In genomic region chr22:17107547-17107810, GRCh38 we compare ENCODE assay signal across 28 cellular contexts. TPM values are rescaled to one million over a fixed set of nuclear protein-coding genes. Genes with fewer than 3 reads are reported as not detected.
DNase-seq lines count a peak whose midpoint lies in the region; ATAC-seq, FAIRE-seq and TF ChIP-seq lines count a peak whose summit lies in the region.
"Had no signal": no experiment of that assay in that cellular context is flagged by ENCODE, and none has a peak within 500 bp of the region (broad histone marks: within the 10 kb centered on the region; RNA-seq: fewer than 3 reads in every experiment).

No MANE protein-coding gene starts in this region.

- peak overlapping the region; percentile 46 for H3K4me3 Mint-ChIP-seq in activated naive CD4-positive, alpha-beta T cell treated with anti-CD3 and anti-CD28 coated beads, Interleukin-2, amount 10 ng/mL, durations not matched to agents 7 days and 5 days

- peak overlapping the region; percentile 91 for H3K27ac Mint-ChIP-seq in activated naive CD4-positive, alpha-beta T cell treated with anti-CD3 and anti-CD28 coated beads, Interleukin-2, amount 10 ng/mL, durations not matched to agents 7 days and 5 days

- H3K9me3 Mint-ChIP-seq in activated naive CD4-positive, alpha-beta T cell treated with anti-CD3 and anti-CD28 coated beads, Interleukin-2, amount 10 ng/mL, durations not matched to agents 7 days and 5 days: no peaks in the 10 kb centered on the region

- no peaks in the 10 kb centered on the region for H3K27me3 Mint-ChIP-seq in activated naive CD4-positive, alpha-beta T cell treated with anti-CD3 and anti-CD28 coated beads, Interleukin-2, amount 10 ng/mL, durations not matched to agents 7 days and 5 days

- no peaks in the 10 kb centered on the region for H3K36me3 ChIP-seq in breast epithelium

- ATAC-seq in GM21526 (IDR thresholded peaks at IDR 0.05; ENCODE audit: low FRiP score, unreplicated experiment): no peak
- ATAC-seq: body of pancreas, HCT116, K562, Panc1 had no signal

- in situ Hi-C loops in GM13976 (cut with MboI; ENCODE audit: low sequenced_read_pairs, unreplicated experiment): no loop called here

- intact Hi-C loops in posterior vena cava (cut with DNase I): no loop called here
- intact Hi-C loops in breast epithelium (cut with DNase I; ENCODE audit: low total_unique reads): no loop called here

- H3K4me1 ChIP-seq in breast epithelium: no peaks in the 10 kb centered on the region
- H3K4me1 ChIP-seq: adrenal gland, body of pancreas had no signal

- peaks cover 63% of the 10 kb centered on the region for H3K36me3 Mint-ChIP-seq in activated naive CD4-positive, alpha-beta T cell treated with anti-CD3 and anti-CD28 coated beads, Interleukin-2, amount 10 ng/mL, durations not matched to agents 7 days and 5 days

- TF ChIP-seq CTCF in GM13976 (IDR thresholded peaks at IDR 0.05; ENCODE audit: borderline replicate concordance, control extremely low read depth, extremely low read depth, insufficient read depth, missing control alignments) (no peak), breast epithelium (IDR thresholded peaks at IDR 0.05) (no peak)

- DNase-seq in activated naive CD4-positive, alpha-beta T cell treated with anti-CD3 and anti-CD28 coated beads, Interleukin-2, amount 10 ng/mL, durations not matched to agents 7 days and 5 days: no peak
- DNase-seq in activated naive CD4-positive, alpha-beta T cell treated with anti-CD3 and anti-CD28 coated beads, Interleukin-2, amount 50 U/mL, for 16 hours: no peak
- peak; percentile 22 for DNase-seq in GM13976 (ENCODE audit: low spot score)
- no peak for DNase-seq in caudate nucleus (lab: John Stamatoyannopoulos, UW)
- DNase-seq in posterior vena cava (ENCODE audit: low spot score): peak; percentile 34
- DNase-seq in breast epithelium (ENCODE audit: low spot score in 2 of 2): no peak
- DNase-seq in GM12891 (ENCODE audit: insufficient read length, low spot score): no peak
- DNase-seq: activated CD4-positive, alpha-beta T cell treated with anti-CD3 and anti-CD28 coated beads for 1 hour; activated CD8-positive, alpha-beta memory T cell treated with anti-CD3 and anti-CD28 coated beads, Interleukin-2, amount 50 U/mL, for 48 hours; adrenal gland; body of pancreas; Calu3; DMS79 treated with DMSO at 0.1 percent for 48 hours; effector memory CD4-positive, alpha-beta T cell; NCI-H1105; NCI-H2029; NCI-H526 treated with DMSO at 0.1 percent for 48 hours; right cardiac atrium; SHP77 had no signal

- H3K4me1 Mint-ChIP-seq in activated naive CD4-positive, alpha-beta T cell treated with anti-CD3 and anti-CD28 coated beads, Interleukin-2, amount 10 ng/mL, durations not matched to agents 7 days and 5 days: peaks cover 51% of the 10 kb centered on the region

- CTCF ChIA-PET in activated naive CD4-positive, alpha-beta T cell treated with anti-CD3 and anti-CD28 coated beads, Interleukin-2, amount 10 ng/mL, durations not matched to agents 7 days and 5 days (lab: Charles Lee): interaction anchor here (1.1 to 2.0 kb wide), 4 partner anchors 9 to 64 kb away, joined by 3 to 9 read pairs (median 6); no protein-coding TSS in a partner anchor

- no peak overlapping the region for H3K4me3 ChIP-seq in breast epithelium
- H3K4me3 ChIP-seq: adrenal gland, body of pancreas, K562, lower lobe of right lung had no signal

- TF ChIP-seq POLR2A in breast epithelium (IDR thresholded peaks at IDR 0.05) (no peak), GM12891 (IDR thresholded peaks at IDR 0.05; ENCODE audit: low read depth, low read length) (no peak)

- H3K27ac ChIP-seq in caudate nucleus (ENCODE audit: low read depth, low read length) (peak overlapping the region; percentile 30), breast epithelium (no peak overlapping the region)
- H3K27ac ChIP-seq: body of pancreas, lower lobe of right lung had no signal

- no peaks in the 10 kb centered on the region for H3K9me3 ChIP-seq in breast epithelium
- H3K9me3 ChIP-seq: adrenal gland, body of pancreas, lower lobe of right lung had no signal

- FAIRE-seq in GM12891 (lab: Jason Lieb, UNC): no peak
- FAIRE-seq: HTR-8/SVneo, K562, keratinocyte, TTC549 had no signal

- no peaks in the 10 kb centered on the region for H3K27me3 ChIP-seq in breast epithelium
- H3K27me3 ChIP-seq: adrenal gland, body of pancreas had no signal

TF ChIP-seq in GM12891, 5 proteins besides CTCF, POLR2A, EP300 and RAD21:
- no peak for TF ChIP-seq SPI1 (IDR thresholded peaks at IDR 0.05; ENCODE audit: low read depth, low read length)
- TF ChIP-seq POU2F2 (IDR thresholded peaks at IDR 0.05; ENCODE audit: low read depth, low read length): no peak
- no peak for TF ChIP-seq PAX5 (IDR thresholded peaks at IDR 0.05; ENCODE audit: insufficient read depth, low read length, severe bottlenecking)
- TF ChIP-seq TAF1 (IDR thresholded peaks at IDR 0.05; ENCODE audit: low read depth, low read length): no peak
- TF ChIP-seq POLR2AphosphoS5 (IDR thresholded peaks at IDR 0.05; ENCODE audit: low read depth, low read length): no peak

RNA-seq across cellular contexts. Expression of gene TMEM121B, which starts 13.7 kb away (rescaled TPM):
- under 1 TPM; 0.38 to 0.74 TPM for total RNA-seq in posterior vena cava
- under 1 TPM in 2 of 3 donors, not detected in 1; 0.44 to 0.48 TPM for total RNA-seq in breast epithelium
- polyA plus RNA-seq in GM12891 (2012; ENCODE audit: low read depth, missing spikeins): 0.08 TPM
- total RNA-seq: MCF 10A had no signal
- polyA plus RNA-seq: keratinocyte had no signal

RNA-seq across cellular contexts. Expression of gene IL17RA, which starts 22.7 kb away (rescaled TPM):
- 10 to 100 TPM; 11.5 to 21.8 TPM for total RNA-seq in posterior vena cava
- total RNA-seq in breast epithelium: 10 to 100 TPM; 13.8 to 25.3 (median 17.7) TPM
- polyA plus RNA-seq in GM12891 (2012; ENCODE audit: low read depth, missing spikeins): 2.3 TPM

RNA-seq across cellular contexts. Expression of gene HDHD5, which starts 51.6 kb away (rescaled TPM):
- 10 to 100 TPM; 19.6 to 19.9 TPM for total RNA-seq in posterior vena cava
- 10 to 100 TPM; 42.0 to 54.4 (median 53.8) TPM for total RNA-seq in breast epithelium
- polyA plus RNA-seq in GM12891 (2012; ENCODE audit: low read depth, missing spikeins): 29.7 TPM

Comparison
In these comparisons a context has a peak if more than half of its experiments do, and no peak if none do; other contexts are left out.
1. DNase-seq: peak in GM13976 (single experiment) and posterior vena cava (single experiment); none in activated naive CD4-positive, alpha-beta T cell treated with anti-CD3 and anti-CD28 coated beads, Interleukin-2, amount 10 ng/mL, durations not matched to agents 7 days and 5 days (single experiment), activated naive CD4-positive, alpha-beta T cell treated with anti-CD3 and anti-CD28 coated beads, Interleukin-2, amount 50 U/mL, for 16 hours (single experiment), caudate nucleus (0 of 61), breast epithelium (0 of 2) and GM12891 (single experiment).